ENCODE assay signal across 8 cellular contexts in the genomic region with DNA sequence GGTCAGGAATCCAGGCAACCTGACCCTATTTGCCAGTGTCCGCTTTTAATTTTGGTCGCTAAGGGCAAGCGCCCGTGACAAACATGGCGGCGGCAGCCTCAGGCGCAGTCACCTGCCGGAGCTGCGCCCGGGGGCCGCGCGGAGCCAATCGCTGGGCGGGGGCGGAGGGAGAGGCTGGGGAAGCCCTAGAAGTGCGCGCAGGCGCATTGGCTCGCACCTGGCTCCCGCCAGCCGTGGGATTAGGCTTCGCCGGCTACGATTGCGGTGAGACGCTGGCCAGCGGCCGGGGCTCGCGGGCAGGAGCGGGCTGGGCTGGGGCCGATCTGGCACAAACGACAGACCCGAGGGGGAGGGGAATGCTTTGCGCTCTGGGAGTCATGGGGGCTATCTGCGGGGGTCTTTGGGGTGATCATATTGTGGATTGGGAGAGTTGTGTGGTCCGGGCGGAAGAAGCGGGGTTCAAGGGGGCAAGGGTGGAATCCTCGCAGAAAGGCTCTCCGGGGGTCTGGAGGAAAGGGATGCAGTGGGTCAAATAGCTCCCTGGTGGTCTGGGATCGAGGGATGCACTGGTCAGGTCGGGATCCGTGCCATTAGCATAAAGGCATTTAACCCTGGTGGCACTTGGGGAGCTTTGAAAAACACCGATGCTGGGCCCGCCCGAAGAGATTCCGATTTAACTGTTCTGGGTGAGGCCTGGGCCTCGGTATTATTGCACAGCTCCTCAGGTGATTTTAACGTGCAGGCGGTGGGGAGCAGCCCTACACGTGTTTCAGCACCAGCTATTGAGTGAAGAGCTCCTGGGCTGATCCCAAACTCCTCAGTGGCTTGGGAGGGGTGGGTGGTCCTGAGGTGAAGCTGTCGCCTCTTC. TPM values are rescaled to one million over a fixed set of nuclear protein-coding genes. Genes with fewer than 3 reads are reported as not detected.
A peak's percentile ranks its signal among the peaks of the same experiment; 100 is the strongest.
DNase-seq lines count a peak whose midpoint lies in the region; ATAC-seq, FAIRE-seq and TF ChIP-seq lines count a peak whose summit lies in the region.

No MANE protein-coding gene starts in this region.

- FAIRE-seq in GM12891 (lab: Jason Lieb, UNC) (peak; percentile 98), astrocyte (lab: Jason Lieb, UNC) (no peak)

- peak overlapping the region; percentile 64 for H3K9ac ChIP-seq in astrocyte (ENCODE audit: low read length)

- no peaks in the 10 kb centered on the region for H3K36me3 ChIP-seq in astrocyte (ENCODE audit: insufficient read depth, low read length)

- H3K4me3 Mint-ChIP-seq in T-helper 2 cell treated with Interferon-gamma antibody and Interleukin-4, amounts not matched to agents 5 μg/mL and 100 μg/mL, for 36 hours: peak overlapping the region; percentile 96
- H3K4me3 Mint-ChIP-seq in astrocyte (ENCODE audit: unreplicated experiment): peak overlapping the region; percentile 88

- H3K27me3 Mint-ChIP-seq in T-helper 2 cell treated with Interferon-gamma antibody and Interleukin-4, amounts not matched to agents 5 μg/mL and 100 μg/mL, for 36 hours (ENCODE audit: low read depth): no peaks in the 10 kb centered on the region
- H3K27me3 Mint-ChIP-seq in astrocyte (ENCODE audit: low read depth, unreplicated experiment): peaks cover 14% of the 10 kb centered on the region

- H3K36me3 Mint-ChIP-seq in T-helper 2 cell treated with Interferon-gamma antibody and Interleukin-4, amounts not matched to agents 5 μg/mL and 100 μg/mL, for 36 hours (ENCODE audit: low read depth): no peaks in the 10 kb centered on the region
- H3K36me3 Mint-ChIP-seq in astrocyte (ENCODE audit: low read depth, unreplicated experiment): no peaks in the 10 kb centered on the region

- no peaks in the 10 kb centered on the region for H3K9me3 Mint-ChIP-seq in T-helper 2 cell treated with Interferon-gamma antibody and Interleukin-4, amounts not matched to agents 5 μg/mL and 100 μg/mL, for 36 hours
- no peaks in the 10 kb centered on the region for H3K9me3 Mint-ChIP-seq in astrocyte (ENCODE audit: unreplicated experiment)

- TF ChIP-seq CTCF in astrocyte (IDR thresholded peaks at IDR 0.05; ENCODE audit: insufficient read depth, low read depth, low read length) (no peak), retinal pigment epithelial cell (conservative IDR thresholded peaks at IDR 0.05; ENCODE audit: low read depth, low read length) (no peak)

- H3K4me1 Mint-ChIP-seq in T-helper 2 cell treated with Interferon-gamma antibody and Interleukin-4, amounts not matched to agents 5 μg/mL and 100 μg/mL, for 36 hours (ENCODE audit: low read depth): peaks cover 25% of the 10 kb centered on the region
- peaks cover 2% of the 10 kb centered on the region for H3K4me1 Mint-ChIP-seq in astrocyte (ENCODE audit: low read depth, unreplicated experiment)

- peaks cover 8% of the 10 kb centered on the region for H3K4me1 ChIP-seq in astrocyte (ENCODE audit: insufficient read depth, low read length)

- H3K4me2 ChIP-seq in astrocyte (ENCODE audit: low read length): peak overlapping the region; percentile 97

- DNase-seq in GM12891 (ENCODE audit: insufficient read length, low spot score) (peak; percentile 99), NCI-H1694 treated with DMSO at 0.1 percent for 48 hours (lab: John Stamatoyannopoulos, UW) (peak; percentile 68), astrocyte (ENCODE audit: low read depth) (peak; percentile 51), hepatic stellate cell (ENCODE audit: low spot score) (peak; percentile 96), retinal pigment epithelial cell (ENCODE audit: low read depth) (peak; percentile 61)
- peak; percentile 90 for DNase-seq in T-helper 2 cell treated with Interferon-gamma antibody and Interleukin-4, amounts not matched to agents 5 μg/mL and 100 μg/mL, for 36 hours (ENCODE audit: low spot score)

- ATAC-seq in HG02870 (IDR thresholded peaks at IDR 0.05; ENCODE audit: unreplicated experiment): peak; percentile 85
- ATAC-seq in GM18873 (IDR thresholded peaks at IDR 0.05; ENCODE audit: low FRiP score, unreplicated experiment): no peak

- H3K4me3 ChIP-seq in astrocyte (ENCODE audit: insufficient read depth, low read depth, low read length) (peak overlapping the region; percentile 65), retinal pigment epithelial cell (ENCODE audit: low read length) (peak overlapping the region; percentile 50)

- no peak overlapping the region for H3K27ac ChIP-seq in astrocyte (ENCODE audit: low read depth, low read length)

- no peaks in the 10 kb centered on the region for H3K79me2 ChIP-seq in astrocyte (ENCODE audit: insufficient read depth, low read length)

- no peaks in the 10 kb centered on the region for H4K20me1 ChIP-seq in astrocyte (ENCODE audit: insufficient read depth, low read length)

- no peak for TF ChIP-seq POLR2A in GM12891 (IDR thresholded peaks at IDR 0.05; ENCODE audit: low read depth, low read length)

- no peaks in the 10 kb centered on the region for H3K9me3 ChIP-seq in astrocyte (ENCODE audit: insufficient read depth, low read depth, low read length)

- peak overlapping the region; percentile 98 for H2AFZ ChIP-seq in astrocyte (ENCODE audit: low read depth, low read length)

- H3K27me3 ChIP-seq in astrocyte (ENCODE audit: insufficient read depth, low read length): peaks cover 7% of the 10 kb centered on the region

- H3K27ac Mint-ChIP-seq in T-helper 2 cell treated with Interferon-gamma antibody and Interleukin-4, amounts not matched to agents 5 μg/mL and 100 μg/mL, for 36 hours: peak overlapping the region; percentile 87
- no peak overlapping the region for H3K27ac Mint-ChIP-seq in astrocyte (ENCODE audit: unreplicated experiment)

TF ChIP-seq in GM12891, 5 proteins besides CTCF, POLR2A, EP300 and RAD21:
- TF ChIP-seq TAF1 (IDR thresholded peaks at IDR 0.05; ENCODE audit: low read depth, low read length) (peak; percentile 53; the same call in 1 of the 2 replicates), SPI1 (IDR thresholded peaks at IDR 0.05; ENCODE audit: low read depth, low read length) (no peak), PAX5 (IDR thresholded peaks at IDR 0.05; ENCODE audit: insufficient read depth, low read length, severe bottlenecking) (no peak)

RNA-seq across cellular contexts. Expression of gene C10orf95, which starts 10.1 kb away (rescaled TPM):
- 0.59 TPM for polyA plus RNA-seq in GM12891 (2012; ENCODE audit: low read depth, missing spikeins)
- 0.19 and 0.20 TPM in 2 replicates for total RNA-seq in astrocyte

RNA-seq across cellular contexts. Expression of gene CUEDC2, which starts 29.0 kb away (rescaled TPM):
- polyA plus RNA-seq in GM12891 (2012; ENCODE audit: low read depth, missing spikeins): 78.9 TPM
- 46.9 and 49.1 TPM in 2 replicates for total RNA-seq in astrocyte

RNA-seq across cellular contexts. Expression of gene FBXL15, which starts 40.8 kb away (rescaled TPM):
- 8.4 TPM for polyA plus RNA-seq in GM12891 (2012; ENCODE audit: low read depth, missing spikeins)
- total RNA-seq in astrocyte: 8.6 and 11.0 TPM in 2 replicates

RNA-seq across cellular contexts. Expression of gene ACTR1A, which starts 41.1 kb away (rescaled TPM):
- polyA plus RNA-seq in GM12891 (2012; ENCODE audit: low read depth, missing spikeins): 36.4 TPM
- total RNA-seq in astrocyte: 145 and 155 TPM in 2 replicates

RNA-seq across cellular contexts. Expression of gene SUFU, which starts 42.4 kb away (rescaled TPM):
- 2.3 TPM for polyA plus RNA-seq in GM12891 (2012; ENCODE audit: low read depth, missing spikeins)
- total RNA-seq in astrocyte: 25.8 and 26.2 TPM in 2 replicates
